In genomic region chr22:32340437-32340836, GRCh38 we compare ENCODE assay signal across 22 cellular contexts. TPM values are rescaled to one million over a fixed set of nuclear protein-coding genes. Genes with fewer than 3 reads are reported as not detected.
"Had no signal": no experiment of that assay in that cellular context is flagged by ENCODE, and none has a peak within 500 bp of the region (broad histone marks: within the 10 kb centered on the region; RNA-seq: fewer than 3 reads in every experiment).

No MANE protein-coding gene starts in this region.

- H3K36me3 Mint-ChIP-seq: brain; naive thymus-derived CD4-positive, alpha-beta T cell had no signal

- DNase-seq: activated CD4-positive, alpha-beta T cell treated with anti-CD3 and anti-CD28 coated beads, Interleukin-2, amount 50 U/mL, for 4 hours; activated naive CD4-positive, alpha-beta T cell treated with anti-CD3 and anti-CD28 coated beads for 36 hours; activated T-cell treated with anti-CD3 and anti-CD28 coated beads, Interleukin-2, amount 50 U/mL, for 4 hours; foreskin fibroblast; left cardiac atrium; mesenchymal stem cell; naive thymus-derived CD4-positive, alpha-beta T cell; posterior cingulate gyrus; stimulated activated CD4-positive, alpha-beta T cell treated with anti-CD3 and anti-CD28 coated beads, Interleukin-2, amount 100 ng/mL, for 24 hours; upper lobe of left lung had no signal

- H3K4me3 ChIP-seq: hepatocyte, upper lobe of left lung had no signal

- H3K4me1 Mint-ChIP-seq: naive thymus-derived CD4-positive, alpha-beta T cell had no signal

- H3K27ac Mint-ChIP-seq: activated naive CD4-positive, alpha-beta T cell treated with anti-CD3 and anti-CD28 coated beads for 36 hours; naive thymus-derived CD4-positive, alpha-beta T cell; stimulated activated naive CD8-positive, alpha-beta T cell treated with anti-CD3 and anti-CD28 coated beads, Interleukin-15, Interleukin-2, amounts not matched to agents 100 ng/mL and 50 ng/mL, for 24 hours; T-helper 1 cell treated with Interleukin-12 subunit alpha and Interleukin-12 subunit beta and Interleukin-4 antibody, amounts not matched to agents 30 μg/mL and 1 μg/mL, for 36 hours had no signal

- ATAC-seq: activated T-cell treated with anti-CD3 and anti-CD28 coated beads, Interleukin-2, amount 50 U/mL, for 4 hours; left cardiac atrium; naive thymus-derived CD4-positive, alpha-beta T cell had no signal

- H3K9me3 ChIP-seq: upper lobe of left lung had no signal

- H3K36me3 ChIP-seq: upper lobe of left lung had no signal

- H3K27ac ChIP-seq: epithelial cell of prostate, hepatocyte, upper lobe of left lung, VCaP had no signal

- H3K4me3 Mint-ChIP-seq: activated naive CD4-positive, alpha-beta T cell treated with anti-CD3 and anti-CD28 coated beads for 36 hours; activated T-cell treated with anti-CD3 and anti-CD28 coated beads, Interleukin-2, amount 50 U/mL, for 4 hours; naive thymus-derived CD4-positive, alpha-beta T cell; stimulated activated naive CD8-positive, alpha-beta T cell treated with anti-CD3 and anti-CD28 coated beads, Interleukin-15, Interleukin-2, amounts not matched to agents 100 ng/mL and 50 ng/mL, for 24 hours; T-helper 1 cell treated with Interleukin-12 subunit alpha and Interleukin-12 subunit beta and Interleukin-4 antibody, amounts not matched to agents 30 μg/mL and 1 μg/mL, for 36 hours had no signal

- H3K27me3 ChIP-seq: upper lobe of left lung had no signal

- H3K9me3 Mint-ChIP-seq: activated naive CD4-positive, alpha-beta T cell treated with anti-CD3 and anti-CD28 coated beads for 36 hours; activated T-cell treated with anti-CD3 and anti-CD28 coated beads, Interleukin-2, amount 50 U/mL, for 4 hours; stimulated activated naive CD8-positive, alpha-beta T cell treated with anti-CD3 and anti-CD28 coated beads, Interleukin-15, Interleukin-2, amounts not matched to agents 100 ng/mL and 50 ng/mL, for 24 hours; T-helper 1 cell treated with Interleukin-12 subunit alpha and Interleukin-12 subunit beta and Interleukin-4 antibody, amounts not matched to agents 30 μg/mL and 1 μg/mL, for 36 hours had no signal

RNA-seq across cellular contexts. Expression of gene RFPL3, which starts 17.2 kb away (rescaled TPM):
- total RNA-seq: activated naive CD4-positive, alpha-beta T cell treated with anti-CD3 and anti-CD28 coated beads for 36 hours; activated T-cell treated with anti-CD3 and anti-CD28 coated beads, Interleukin-2, amount 50 U/mL, for 4 hours; dermis microvascular lymphatic vessel endothelial cell; hepatocyte; left cardiac atrium; lower leg skin; mucosa of gallbladder; naive thymus-derived CD4-positive, alpha-beta T cell; renal cortical epithelial cell; skeletal muscle tissue; temporal lobe; upper lobe of left lung had no signal
- polyA plus RNA-seq: hepatocyte; naive thymus-derived CD4-positive, alpha-beta T cell had no signal
